8 cellular contexts compared by ENCODE assay signal in genomic region chr1:64610950-64611349, GRCh38.
DNase-seq lines count a peak whose midpoint lies in the region; ATAC-seq, FAIRE-seq and TF ChIP-seq lines count a peak whose summit lies in the region.
"Not testable (repeated sequence)": the region's sequence is repeated elsewhere in the genome, so short reads cannot be mapped to it uniquely, and the experiment has no call there.

No MANE protein-coding gene starts in this region.

- not testable (repeated sequence) for H3K56ac ChIP-seq in mesendoderm (ENCODE audit: low read length)

- H3K36me3 ChIP-seq in BLaER1 (peaks cover 88% of the 10 kb centered on the region), HEK293 (ENCODE audit: control insufficient read depth in 2 of 2, insufficient read depth in 1 of 2, low read length in 2 of 2) (peaks cover 0 to 30% of the 10 kb centered on the region in 2 experiments; a peak in 2 of 3 replicates), endodermal cell (ENCODE audit: control insufficient read depth, insufficient read depth, low read length) (peaks cover 59% of the 10 kb centered on the region)
- not testable (repeated sequence) for H3K36me3 ChIP-seq in K562 (ENCODE audit: control insufficient read depth, insufficient read depth, low read length); mesendoderm (ENCODE audit: control insufficient read depth, insufficient read depth, low read length)

- not testable (repeated sequence) for H3K27ac ChIP-seq in BLaER1; HEK293 (ENCODE audit: extremely low read depth, low read depth, low read length); K562 (ENCODE audit: extremely low read depth, low read depth, low read length); endodermal cell (ENCODE audit: low read depth, low read length); mesendoderm (ENCODE audit: low read depth, low read length)

- H2AFZ ChIP-seq in K562 (ENCODE audit: low read depth, low read length): not testable (repeated sequence)

- not testable (repeated sequence) for H4K5ac ChIP-seq in mesendoderm (ENCODE audit: low read length)

- DNase-seq in ELF-1 (ENCODE audit: low read depth, low spot score) (peak; percentile 22), foreskin melanocyte (peak; percentile 14), mesendoderm (peak; percentile 42)
- DNase-seq in K562 (ENCODE audit: extremely low read depth in 1 of 4, low spot score in 3 of 4); endodermal cell; endothelial cell (ENCODE audit: low spot score): not testable (repeated sequence)

- not testable (repeated sequence) for H3K9ac ChIP-seq in BLaER1; K562 (ENCODE audit: insufficient read depth in 1 of 2, low read depth in 2 of 2, low read length in 2 of 2); endodermal cell (ENCODE audit: extremely low read depth, low read length, poor library complexity, severe bottlenecking); mesendoderm (ENCODE audit: low read length)

- H3K9me3 Mint-ChIP-seq in endodermal cell (peaks cover 24% of the 10 kb centered on the region), endothelial cell (ENCODE audit: unreplicated experiment) (peaks cover 14% of the 10 kb centered on the region)

- not testable (repeated sequence) for H3K4me2 ChIP-seq in BLaER1; K562 (ENCODE audit: insufficient read depth, low read length); mesendoderm (ENCODE audit: low read length)

- H4K8ac ChIP-seq in mesendoderm (ENCODE audit: low read depth, low read length): not testable (repeated sequence)

- not testable (repeated sequence) for TF ChIP-seq POLR2A in K562 (conservative IDR thresholded peaks at IDR 0.05)

- peaks cover 16% of the 10 kb centered on the region for H3K4me1 Mint-ChIP-seq in endodermal cell
- not testable (repeated sequence) for H3K4me1 Mint-ChIP-seq in endothelial cell (ENCODE audit: unreplicated experiment)

- not testable (repeated sequence) for H3K27me3 Mint-ChIP-seq in endodermal cell (ENCODE audit: insufficient read depth); endothelial cell (ENCODE audit: unreplicated experiment)

- ATAC-seq in K562: not testable (repeated sequence)

- not testable (repeated sequence) for H3K79me2 ChIP-seq in K562 (ENCODE audit: control insufficient read depth, insufficient read depth, low read length); mesendoderm (ENCODE audit: control insufficient read depth, insufficient read depth, low read length)

- whole genome bisulfite sequencing in K562 (ENCODE audit: insufficient coverage, low coverage, missing lambda C conversion rate): 0% methylated on average over 3 of the region's 3 CpGs
- WGBS in endodermal cell (ENCODE audit: insufficient coverage in 1 of 2, insufficient read length in 1 of 2), 2 experiments: 72 to 76% methylated on average over 3 of the region's 3 CpGs
- no CpG with 5 or more reads among the region's 3 CpGs for WGBS in mesendoderm (ENCODE audit: extremely low coverage, insufficient coverage, low lambda C conversion rate)

- H3K36me3 Mint-ChIP-seq in endodermal cell (ENCODE audit: low read depth): peaks cover 40% of the 10 kb centered on the region
- H3K36me3 Mint-ChIP-seq in endothelial cell (ENCODE audit: low read depth, unreplicated experiment): peaks cover 31% of the 10 kb centered on the region

- POLR2A ChIA-PET in HEK293 (lab: Yijun Ruan, JAX); K562 (lab: Yijun Ruan, JAX): not testable (repeated sequence)

- not testable (repeated sequence) for BruUV-seq in K562 (replicated peaks; lab: Mats Ljungman, UMichigan)

- H3K4me1 ChIP-seq in BLaER1: peaks cover 18% of the 10 kb centered on the region
- not testable (repeated sequence) for H3K4me1 ChIP-seq in HEK293 (ENCODE audit: control insufficient read depth, insufficient read depth, low read length); K562 (replicated peaks in 1 of 2; ENCODE audit: control insufficient read depth in 2 of 2, insufficient read depth in 2 of 2, low read length in 2 of 2); endodermal cell (ENCODE audit: control insufficient read depth, insufficient read depth, low read length); mesendoderm (ENCODE audit: control insufficient read depth, low read depth, low read length)

- H4K20me1 ChIP-seq in BLaER1; K562 (replicated peaks; ENCODE audit: control insufficient read depth, insufficient read depth, low read length): not testable (repeated sequence)

- peak overlapping the region; percentile 13; the same call in 1 of the 2 replicates for H3K4me3 ChIP-seq in BLaER1
- H3K4me3 ChIP-seq in HEK293 (ENCODE audit: low read depth, low read length); K562; mesendoderm (ENCODE audit: low read length): not testable (repeated sequence)
- H3K4me3 ChIP-seq in endodermal cell (ENCODE audit: low read length): peak overlapping the region; percentile 14

- not testable (repeated sequence) for H3K9me1 ChIP-seq in K562 (ENCODE audit: control insufficient read depth, insufficient read depth, low read length)

- TF ChIP-seq EP300 in K562 (IDR thresholded peaks at IDR 0.05; ENCODE audit: low read length): not testable (repeated sequence)

- H2AK5ac ChIP-seq in mesendoderm (ENCODE audit: low read length): not testable (repeated sequence)

- not testable (repeated sequence) for H3K27ac Mint-ChIP-seq in endodermal cell; endothelial cell (ENCODE audit: unreplicated experiment)

- H3K23ac ChIP-seq in mesendoderm (ENCODE audit: low read length): not testable (repeated sequence)

- H3K27me3 ChIP-seq in BLaER1; K562 (ENCODE audit: control insufficient read depth in 2 of 2, insufficient read depth in 2 of 2, low read length in 2 of 2); endodermal cell (ENCODE audit: control insufficient read depth, insufficient read depth, low read length, poor library complexity, severe bottlenecking); mesendoderm (ENCODE audit: insufficient read depth, low read length, poor library complexity): not testable (repeated sequence)

- FAIRE-seq in K562 (lab: Jason Lieb, UNC): not testable (repeated sequence)

- TF ChIP-seq CTCF in HEK293 (tag by site-specific recombination; IDR thresholded peaks at IDR 0.05); K562 (IDR thresholded peaks at IDR 0.05 in 2 of 3, conservative IDR thresholded peaks at IDR 0.05 in 1 of 3; ENCODE audit: insufficient read depth in 2 of 3, low read depth in 1 of 3, low read length in 3 of 3); endodermal cell (conservative IDR thresholded peaks at IDR 0.05); endothelial cell (IDR thresholded peaks at IDR 0.05; ENCODE audit: unreplicated experiment): not testable (repeated sequence)

- H3K9me3 ChIP-seq in BLaER1 (peaks cover 39% of the 10 kb centered on the region), endodermal cell (ENCODE audit: control insufficient read depth, low read length) (peaks cover 40% of the 10 kb centered on the region)
- H3K9me3 ChIP-seq in HEK293 (ENCODE audit: control insufficient read depth, insufficient read depth, low read depth, low read length); K562 (replicated peaks; ENCODE audit: control insufficient read depth, insufficient read depth, low read depth, low read length): not testable (repeated sequence)

- not testable (repeated sequence) for H3K18ac ChIP-seq in mesendoderm (ENCODE audit: low read length)

- in situ Hi-C loops in K562 (cut with MboI): not testable (repeated sequence)

- CTCF ChIA-PET in HEK293 (lab: Yijun Ruan, JAX); K562 (lab: Yijun Ruan, JAX; ENCODE audit: low intra/inter-chr PET ratio): not testable (repeated sequence)

- not testable (repeated sequence) for H2BK5ac ChIP-seq in mesendoderm (ENCODE audit: low read length)

- H2BK15ac ChIP-seq in mesendoderm (replicated peaks; ENCODE audit: low read depth): not testable (repeated sequence)

- not testable (repeated sequence) for H3K4me3 Mint-ChIP-seq in endodermal cell
- peak overlapping the region; percentile 61 for H3K4me3 Mint-ChIP-seq in endothelial cell (ENCODE audit: unreplicated experiment)

- not testable (repeated sequence) for H3K79me1 ChIP-seq in mesendoderm (ENCODE audit: low read length)

- not testable (repeated sequence) for TF ChIP-seq RAD21 in K562 (CRISPR knock-in tag; conservative IDR thresholded peaks at IDR 0.05 in 1 of 2, IDR thresholded peaks at IDR 0.05 in 1 of 2)

- H2BK120ac ChIP-seq in mesendoderm (ENCODE audit: low read depth, low read length): not testable (repeated sequence)

- H3K4ac ChIP-seq in mesendoderm (ENCODE audit: low read depth, low read length): not testable (repeated sequence)

- intact Hi-C loops in K562 (cut with micrococcal nuclease): not testable (repeated sequence)

TF ChIP-seq in HEK293, 187 proteins besides CTCF, POLR2A, EP300 and RAD21:
- TF ChIP-seq ZNF585B (tag by site-specific recombination; IDR thresholded peaks at IDR 0.05) (peak; percentile 98), SETDB1 (IDR thresholded peaks at IDR 0.05; ENCODE audit: insufficient read length, low read length) (peak; percentile 44), TRIM28 (IDR thresholded peaks at IDR 0.05; ENCODE audit: borderline replicate concordance, low read length) (peak; percentile 63; the same call in 1 of the 2 replicates)

TF ChIP-seq in K562, 482 proteins besides CTCF, POLR2A, EP300 and RAD21:
- peak; percentile 40 for TF ChIP-seq ZFP36 (IDR thresholded peaks at IDR 0.05; ENCODE audit: low read depth, low read length, partially characterized antibody)
TF ChIP-seq in K562: peak in this region for 1; not testable (repeated sequence) for 481.
